ENCODE assay signal across 33 cellular contexts in genomic region chr16:47917118-47917517, GRCh38.
DNase-seq lines count a peak whose midpoint lies in the region; ATAC-seq, FAIRE-seq and TF ChIP-seq lines count a peak whose summit lies in the region.
"Had no signal": no experiment of that assay in that cellular context is flagged by ENCODE, and none has a peak within 500 bp of the region (broad histone marks: within the 10 kb centered on the region; RNA-seq: fewer than 3 reads in every experiment).

No MANE protein-coding gene starts in this region.

- H3K27me3 ChIP-seq in keratinocyte (ENCODE audit: control insufficient read depth, extremely low read depth, insufficient read depth, low read length) (no peaks in the 10 kb centered on the region), neural cell (ENCODE audit: insufficient read depth, low read depth, low read length) (no peaks in the 10 kb centered on the region)
- H3K27me3 ChIP-seq: BE2C; BLaER1; BLaER1 treated with 17β-estradiol and CSF1 and Interleukin-3, amounts not matched to agents 10 nM and 100 nM had no signal

- H3K4me2 ChIP-seq in keratinocyte (ENCODE audit: control insufficient read depth, extremely low read depth, insufficient read depth, low read depth, low read length) = no peak overlapping the region
- peak overlapping the region; percentile 12 for H3K4me2 ChIP-seq in neural cell (ENCODE audit: low read length)
- H3K4me2 ChIP-seq: A549, BLaER1 had no signal

- no peak for ATAC-seq in GM18870 (IDR thresholded peaks at IDR 0.05; ENCODE audit: unreplicated experiment)
- ATAC-seq: A549; CD8-positive, alpha-beta T cell had no signal

- TF ChIP-seq RAD21 in neural cell (conservative IDR thresholded peaks at IDR 0.05) = no peak

- DNase-seq in HTR-8/SVneo (ENCODE audit: insufficient read length, low spot score) = no peak
- no peak for DNase-seq in keratinocyte (ENCODE audit: low read depth, low spot score)
- DNase-seq in middle frontal gyrus (ENCODE audit: extremely low spot score, low spot score) = no peak
- no peak for DNase-seq in epidermal melanocyte (ENCODE audit: insufficient read length, low spot score)
- DNase-seq: 8988T; ACHN; AML-193; BE2C; C1 segment of cervical spinal cord; Caco-2; Calu3; CD4-positive, alpha-beta memory T cell; CD4-positive, alpha-beta T cell; CD4-positive, CD25-positive, alpha-beta regulatory T cell; CD8-positive, alpha-beta memory T cell; CD8-positive, alpha-beta T cell; COR-L47; DMS 273 treated with DMSO at 0.1 percent for 48 hours; DMS153; DMS53; DMS79; DMS79 treated with DMSO at 0.1 percent for 48 hours; DND-41; EL had no signal

- H3K36me3 ChIP-seq in keratinocyte (ENCODE audit: control insufficient read depth in 2 of 2, extremely low read depth in 1 of 2, insufficient read depth in 2 of 2, low read length in 2 of 2) (no peaks in the 10 kb centered on the region), neural cell (ENCODE audit: insufficient read depth, low read length) (no peaks in the 10 kb centered on the region)
- H3K36me3 ChIP-seq: BE2C; BLaER1; BLaER1 treated with 17β-estradiol and CSF1 and Interleukin-3, amounts not matched to agents 10 nM and 100 nM had no signal

- no peaks in the 10 kb centered on the region for H3K9me1 ChIP-seq in keratinocyte (ENCODE audit: control insufficient read depth, extremely low read depth, insufficient read depth, low read length)

- peak; percentile 23 for FAIRE-seq in HTR-8/SVneo (lab: Jason Lieb, UNC)
- FAIRE-seq in keratinocyte (lab: Jason Lieb, UNC) = peak; percentile 13
- FAIRE-seq: A204.1, A549, D721Med had no signal

- H3F3A ChIP-seq in neural cell (ENCODE audit: insufficient read depth, low read length, poor library complexity, severe bottlenecking) = no peaks in the 10 kb centered on the region

- H3K9me2 ChIP-seq in neural cell (ENCODE audit: insufficient read depth, low read length) = no peaks in the 10 kb centered on the region

- no peaks in the 10 kb centered on the region for H3K9me3 ChIP-seq in keratinocyte (ENCODE audit: control insufficient read depth, low read depth, low read length)
- no peaks in the 10 kb centered on the region for H3K9me3 ChIP-seq in neural cell (ENCODE audit: low read length)
- H3K9me3 ChIP-seq: BE2C, BLaER1, Caco-2 had no signal

- H3K4me3 ChIP-seq in keratinocyte (ENCODE audit: control insufficient read depth in 2 of 3, extremely low read depth in 1 of 3, insufficient read depth in 2 of 3, low read depth in 1 of 3, low read length in 3 of 3) = no peak overlapping the region
- no peak overlapping the region for H3K4me3 ChIP-seq in neural cell (ENCODE audit: low read length)
- H3K4me3 ChIP-seq: A549; BLaER1; BLaER1 treated with 17β-estradiol and CSF1 and Interleukin-3, amounts not matched to agents 10 nM and 100 nM had no signal

- no peaks in the 10 kb centered on the region for H4K20me1 ChIP-seq in keratinocyte (ENCODE audit: control insufficient read depth, extremely low read depth, insufficient read depth, low read length)
- no peaks in the 10 kb centered on the region for H4K20me1 ChIP-seq in neural cell (ENCODE audit: insufficient read depth)
- H4K20me1 ChIP-seq: BLaER1; BLaER1 treated with 17β-estradiol and CSF1 and Interleukin-3, amounts not matched to agents 10 nM and 100 nM had no signal

- no peak for TF ChIP-seq CTCF in keratinocyte (optimal IDR thresholded peaks at IDR 0.05 in 1 of 3, IDR thresholded peaks at IDR 0.05 in 1 of 3, conservative IDR thresholded peaks at IDR 0.05 in 1 of 3; ENCODE audit: extremely low read depth in 1 of 3, insufficient read depth in 2 of 3, low read length in 3 of 3)
- no peak for TF ChIP-seq CTCF in neural cell (IDR thresholded peaks at IDR 0.05; ENCODE audit: poor library complexity, severe bottlenecking)

- H2AFZ ChIP-seq in keratinocyte (ENCODE audit: control insufficient read depth, low read length) (no peak overlapping the region), neural cell (ENCODE audit: low read depth, low read length) (no peak overlapping the region)

- no peak overlapping the region for H3K9ac ChIP-seq in keratinocyte (ENCODE audit: control insufficient read depth, extremely low read depth, insufficient read depth, low read length)
- no peak overlapping the region for H3K9ac ChIP-seq in neural cell (ENCODE audit: low read length)
- H3K9ac ChIP-seq: BLaER1; BLaER1 treated with 17β-estradiol and CSF1 and Interleukin-3, amounts not matched to agents 10 nM and 100 nM had no signal

- peak; percentile 66 for TF ChIP-seq EP300 in neural cell (conservative IDR thresholded peaks at IDR 0.05; ENCODE audit: poor library complexity, severe bottlenecking)

- H3K27ac ChIP-seq in keratinocyte (ENCODE audit: control insufficient read depth, insufficient read depth, low read length) (no peak overlapping the region), neural cell (ENCODE audit: low read length) (no peak overlapping the region)
- H3K27ac ChIP-seq: 22Rv1; A549; BLaER1; BLaER1 treated with 17β-estradiol and CSF1 and Interleukin-3, amounts not matched to agents 10 nM and 100 nM; C4-2B had no signal

- no peaks in the 10 kb centered on the region for H3K4me1 ChIP-seq in keratinocyte (ENCODE audit: control insufficient read depth, extremely low read depth, insufficient read depth, low read length)
- H3K4me1 ChIP-seq: BE2C had no signal

- no peaks in the 10 kb centered on the region for H3K79me2 ChIP-seq in keratinocyte (ENCODE audit: control insufficient read depth, insufficient read depth, low read length)
- H3K79me2 ChIP-seq in neural cell (replicated peaks; ENCODE audit: insufficient read depth, low read length) = no peaks in the 10 kb centered on the region

- dilution Hi-C loops in keratinocyte (cut with MboI; ENCODE audit: extremely low pct_ligation_motif_present, low sequenced_read_pairs) = no loop called here

TF ChIP-seq in neural cell, 6 proteins besides CTCF, POLR2A, EP300 and RAD21:
- TF ChIP-seq POLR2AphosphoS5 (IDR thresholded peaks at IDR 0.05) = peak; percentile 60
- TF ChIP-seq REST (IDR thresholded peaks at IDR 0.05; ENCODE audit: borderline replicate concordance) = no peak
